Comparison of ENCODE assay signal across 1 cellular context in the genomic region with DNA sequence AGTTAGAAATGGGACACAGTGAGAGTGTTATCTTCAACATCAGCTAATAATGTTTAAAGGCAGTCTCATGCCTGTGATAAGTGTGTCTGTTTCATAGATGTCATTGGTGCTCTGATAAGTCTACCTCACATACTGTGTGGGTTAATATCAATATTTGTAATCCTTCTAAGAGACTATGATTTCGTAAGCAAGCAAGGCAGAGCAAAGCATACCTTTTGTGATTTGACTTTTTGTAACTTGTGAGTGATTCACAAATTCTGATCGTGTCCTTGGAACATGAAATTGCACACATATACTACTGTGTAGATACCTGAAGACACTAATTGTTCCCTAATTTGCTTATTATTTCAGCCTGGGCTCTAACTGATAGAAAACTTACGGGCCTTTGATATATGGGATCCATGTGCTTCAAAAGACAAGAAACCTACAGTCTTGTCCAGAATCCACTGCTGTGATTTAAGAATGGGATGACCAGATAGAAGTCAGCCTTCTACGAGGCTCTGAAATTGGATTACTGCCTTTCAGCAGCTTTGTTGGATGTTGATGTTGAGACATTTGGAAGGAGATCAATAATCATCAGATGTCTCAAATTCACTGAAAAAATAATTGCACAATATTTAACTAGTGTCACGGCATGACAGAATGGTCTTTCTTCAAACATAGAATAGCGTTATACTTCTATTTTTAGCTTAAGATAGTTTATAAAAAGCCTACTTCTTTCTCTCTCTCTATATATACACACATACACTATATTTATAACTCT.
TF ChIP-seq lines count a peak whose summit lies in the region.

No MANE protein-coding gene starts in this region.

TF ChIP-seq in K562, 482 proteins besides CTCF, POLR2A, EP300 and RAD21:
- TF ChIP-seq CEBPB (tag; IDR thresholded peaks at IDR 0.05) (peak; percentile 29; the same call in 1 of the 2 replicates), EHMT2 (IDR thresholded peaks at IDR 0.05) (no peak), CEBPG (CRISPR knock-in tag; IDR thresholded peaks at IDR 0.05) (no peak), CEBPG (tag; conservative IDR thresholded peaks at IDR 0.05 in 1 of 2, IDR thresholded peaks at IDR 0.05 in 1 of 2) (peak; percentile 29 to 61; a peak in 3 of 4 replicates), ILF3 (IDR thresholded peaks at IDR 0.05; ENCODE audit: borderline replicate concordance) (no peak)
- TF ChIP-seq, protein P1, sequence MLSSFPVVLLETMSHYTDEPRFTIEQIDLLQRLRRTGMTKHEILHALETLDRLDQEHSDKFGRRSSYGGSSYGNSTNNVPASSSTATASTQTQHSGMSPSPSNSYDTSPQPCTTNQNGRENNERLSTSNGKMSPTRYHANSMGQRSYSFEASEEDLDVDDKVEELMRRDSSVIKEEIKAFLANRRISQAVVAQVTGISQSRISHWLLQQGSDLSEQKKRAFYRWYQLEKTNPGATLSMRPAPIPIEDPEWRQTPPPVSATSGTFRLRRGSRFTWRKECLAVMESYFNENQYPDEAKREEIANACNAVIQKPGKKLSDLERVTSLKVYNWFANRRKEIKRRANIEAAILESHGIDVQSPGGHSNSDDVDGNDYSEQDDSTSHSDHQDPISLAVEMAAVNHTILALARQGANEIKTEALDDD (IDR thresholded peaks at IDR 0.05) = no peak
- TF ChIP-seq, protein P2, sequence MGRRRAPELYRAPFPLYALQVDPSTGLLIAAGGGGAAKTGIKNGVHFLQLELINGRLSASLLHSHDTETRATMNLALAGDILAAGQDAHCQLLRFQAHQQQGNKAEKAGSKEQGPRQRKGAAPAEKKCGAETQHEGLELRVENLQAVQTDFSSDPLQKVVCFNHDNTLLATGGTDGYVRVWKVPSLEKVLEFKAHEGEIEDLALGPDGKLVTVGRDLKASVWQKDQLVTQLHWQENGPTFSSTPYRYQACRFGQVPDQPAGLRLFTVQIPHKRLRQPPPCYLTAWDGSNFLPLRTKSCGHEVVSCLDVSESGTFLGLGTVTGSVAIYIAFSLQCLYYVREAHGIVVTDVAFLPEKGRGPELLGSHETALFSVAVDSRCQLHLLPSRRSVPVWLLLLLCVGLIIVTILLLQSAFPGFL (CRISPR knock-in tag; IDR thresholded peaks at IDR 0.05) = no peak
- TF ChIP-seq, protein P3, sequence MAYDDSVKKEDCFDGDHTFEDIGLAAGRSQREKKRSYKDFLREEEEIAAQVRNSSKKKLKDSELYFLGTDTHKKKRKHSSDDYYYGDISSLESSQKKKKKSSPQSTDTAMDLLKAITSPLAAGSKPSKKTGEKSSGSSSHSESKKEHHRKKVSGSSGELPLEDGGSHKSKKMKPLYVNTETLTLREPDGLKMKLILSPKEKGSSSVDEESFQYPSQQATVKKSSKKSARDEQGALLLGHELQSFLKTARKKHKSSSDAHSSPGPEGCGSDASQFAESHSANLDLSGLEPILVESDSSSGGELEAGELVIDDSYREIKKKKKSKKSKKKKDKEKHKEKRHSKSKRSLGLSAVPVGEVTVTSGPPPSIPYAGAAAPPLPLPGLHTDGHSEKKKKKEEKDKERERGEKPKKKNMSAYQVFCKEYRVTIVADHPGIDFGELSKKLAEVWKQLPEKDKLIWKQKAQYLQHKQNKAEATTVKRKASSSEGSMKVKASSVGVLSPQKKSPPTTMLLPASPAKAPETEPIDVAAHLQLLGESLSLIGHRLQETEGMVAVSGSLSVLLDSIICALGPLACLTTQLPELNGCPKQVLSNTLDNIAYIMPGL (CRISPR knock-in tag; IDR thresholded peaks at IDR 0.05) = no peak
- TF ChIP-seq, protein P4, sequence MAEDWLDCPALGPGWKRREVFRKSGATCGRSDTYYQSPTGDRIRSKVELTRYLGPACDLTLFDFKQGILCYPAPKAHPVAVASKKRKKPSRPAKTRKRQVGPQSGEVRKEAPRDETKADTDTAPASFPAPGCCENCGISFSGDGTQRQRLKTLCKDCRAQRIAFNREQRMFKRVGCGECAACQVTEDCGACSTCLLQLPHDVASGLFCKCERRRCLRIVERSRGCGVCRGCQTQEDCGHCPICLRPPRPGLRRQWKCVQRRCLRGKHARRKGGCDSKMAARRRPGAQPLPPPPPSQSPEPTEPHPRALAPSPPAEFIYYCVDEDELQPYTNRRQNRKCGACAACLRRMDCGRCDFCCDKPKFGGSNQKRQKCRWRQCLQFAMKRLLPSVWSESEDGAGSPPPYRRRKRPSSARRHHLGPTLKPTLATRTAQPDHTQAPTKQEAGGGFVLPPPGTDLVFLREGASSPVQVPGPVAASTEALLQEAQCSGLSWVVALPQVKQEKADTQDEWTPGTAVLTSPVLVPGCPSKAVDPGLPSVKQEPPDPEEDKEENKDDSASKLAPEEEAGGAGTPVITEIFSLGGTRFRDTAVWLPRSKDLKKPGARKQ (CRISPR knock-in tag; IDR thresholded peaks at IDR 0.05) = no peak
